In the genomic region with DNA sequence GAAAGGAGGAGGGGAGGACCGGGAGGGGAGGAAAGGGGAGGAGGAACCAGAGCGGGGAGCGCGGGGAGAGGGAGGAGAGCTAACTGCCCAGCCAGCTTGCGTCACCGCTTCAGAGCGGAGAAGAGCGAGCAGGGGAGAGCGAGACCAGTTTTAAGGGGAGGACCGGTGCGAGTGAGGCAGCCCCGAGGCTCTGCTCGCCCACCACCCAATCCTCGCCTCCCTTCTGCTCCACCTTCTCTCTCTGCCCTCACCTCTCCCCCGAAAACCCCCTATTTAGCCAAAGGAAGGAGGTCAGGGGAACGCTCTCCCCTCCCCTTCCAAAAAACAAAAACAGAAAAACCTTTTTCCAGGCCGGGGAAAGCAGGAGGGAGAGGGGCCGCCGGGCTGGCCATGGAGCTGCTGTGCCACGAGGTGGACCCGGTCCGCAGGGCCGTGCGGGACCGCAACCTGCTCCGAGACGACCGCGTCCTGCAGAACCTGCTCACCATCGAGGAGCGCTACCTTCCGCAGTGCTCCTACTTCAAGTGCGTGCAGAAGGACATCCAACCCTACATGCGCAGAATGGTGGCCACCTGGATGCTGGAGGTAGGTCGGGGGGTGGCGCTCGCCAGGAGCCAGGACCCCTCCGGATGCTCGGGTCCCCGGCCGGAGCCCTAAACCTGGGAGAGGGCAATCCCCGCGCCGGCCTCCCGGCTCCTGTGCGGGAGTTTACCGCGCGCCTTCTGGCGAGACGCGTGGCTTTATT, we compare ENCODE assay signal across 9 cellular contexts. TPM values are rescaled to one million over a fixed set of nuclear protein-coding genes. Genes with fewer than 3 reads are reported as not detected.
A peak's percentile ranks its signal among the peaks of the same experiment; 100 is the strongest.
DNase-seq lines count a peak whose midpoint lies in the region; ATAC-seq and TF ChIP-seq lines count a peak whose summit lies in the region.
"Had no signal": no experiment of that assay in that cellular context is flagged by ENCODE, and none has a peak within 500 bp of the region (broad histone marks: within the 10 kb centered on the region; RNA-seq: fewer than 3 reads in every experiment).

TSS of gene CCND2 (plus strand) at position 112 of the 745 bp plus-strand sequence. CDS start at position 391, 279 bp downstream.

- H3K4me3 Mint-ChIP-seq in Caco-2 (ENCODE audit: unreplicated experiment) (peak within 1 kb of the TSS; percentile 98), nephron progenitor cell (peak within 1 kb of the TSS; percentile 98)

- CTCF ChIA-PET in Caco-2 (lab: Charles Lee): interaction anchor here (0.7 to 1.3 kb wide), 3 partner anchors 34 to 835 kb away, joined by 3 to 4 read pairs (median 3); no protein-coding TSS in a partner anchor

- H4K20me1 ChIP-seq in OCI-LY3 (ENCODE audit: insufficient read depth, low read length): peaks cover 30% of the 10 kb centered on the region

- TSS peak; percentile 54 for BruUV-seq in Caco-2 (replicated peaks; lab: Mats Ljungman, UMichigan)

- no peaks in the 10 kb centered on the region for H3K36me3 ChIP-seq in Caco-2 (ENCODE audit: control insufficient read depth, insufficient read depth, low read length)
- peaks cover 50% of the 10 kb centered on the region for H3K36me3 ChIP-seq in OCI-LY3 (replicated peaks; ENCODE audit: low read depth, low read length)

- H3K27me3 ChIP-seq in Caco-2 (replicated peaks; ENCODE audit: control insufficient read depth, insufficient read depth, low read length) (peaks cover 24% of the 10 kb centered on the region), OCI-LY3 (ENCODE audit: low read depth, low read length) (no peaks in the 10 kb centered on the region), foreskin keratinocyte (peaks cover 3% of the 10 kb centered on the region)

- peak within 1 kb of the TSS; percentile 99 for H3K9ac ChIP-seq in OCI-LY3 (ENCODE audit: low read length)

- H3K27me3 Mint-ChIP-seq in Caco-2 (ENCODE audit: insufficient read depth, unreplicated experiment) (peaks cover 36% of the 10 kb centered on the region), nephron progenitor cell (ENCODE audit: low read depth, poor library complexity) (peaks cover 3% of the 10 kb centered on the region)

- no peak within 1 kb of the TSS for H2AFZ ChIP-seq in OCI-LY3 (ENCODE audit: low read depth, low read length)

- H3K27ac ChIP-seq in OCI-LY3 (ENCODE audit: low read length): peak within 1 kb of the TSS; percentile 86
- peak within 1 kb of the TSS; percentile 94 for H3K27ac ChIP-seq in foreskin keratinocyte
- H3K27ac ChIP-seq: VCaP had no signal

- no peak for TF ChIP-seq CTCF in Caco-2 (IDR thresholded peaks at IDR 0.05; ENCODE audit: insufficient read depth in 1 of 2, low read depth in 1 of 2, low read length in 1 of 2, severe bottlenecking in 1 of 2, unreplicated experiment in 1 of 2)
- TF ChIP-seq CTCF in OCI-LY3 (IDR thresholded peaks at IDR 0.05; ENCODE audit: low read depth, low read length): no peak
- TF ChIP-seq CTCF in foreskin keratinocyte (conservative IDR thresholded peaks at IDR 0.05): no peak
- no peak for TF ChIP-seq CTCF in nephron progenitor cell (IDR thresholded peaks at IDR 0.05)

- H3K27ac Mint-ChIP-seq in Caco-2 (ENCODE audit: unreplicated experiment) (peak within 1 kb of the TSS; percentile 94), nephron progenitor cell (peak within 1 kb of the TSS; percentile 99)

- H3K4me1 Mint-ChIP-seq in Caco-2 (ENCODE audit: low read depth, unreplicated experiment) (peaks cover 58% of the 10 kb centered on the region), nephron progenitor cell (peaks cover 47% of the 10 kb centered on the region)

- H3K36me3 Mint-ChIP-seq in Caco-2 (ENCODE audit: insufficient read depth, unreplicated experiment) (peaks cover 67% of the 10 kb centered on the region), nephron progenitor cell (ENCODE audit: low read depth) (peaks cover 34% of the 10 kb centered on the region)

- POLR2A ChIA-PET in Caco-2 (lab: Charles Lee): interaction anchor here (1.5 kb wide), 1 partner anchor 275 kb away, joined by 4 read pairs; no protein-coding TSS in a partner anchor

- H3K4me1 ChIP-seq in Caco-2 (peaks cover 55% of the 10 kb centered on the region), OCI-LY3 (ENCODE audit: low read length) (peaks cover 34% of the 10 kb centered on the region), foreskin keratinocyte (peaks cover 23% of the 10 kb centered on the region)

- ATAC-seq in GM21786 (IDR thresholded peaks at IDR 0.05; ENCODE audit: unreplicated experiment) (peak; percentile 27), foreskin keratinocyte (peak; percentile 59), HG03457 (IDR thresholded peaks at IDR 0.05; ENCODE audit: unreplicated experiment) (no peak)

- peak within 1 kb of the TSS; percentile 92 for H3K4me2 ChIP-seq in OCI-LY3 (ENCODE audit: low read length)

- intact Hi-C loops in Caco-2 (cut with micrococcal nuclease; ENCODE audit: unreplicated experiment): loop anchor here (1.0 kb wide), 2 partner anchors 259 to 308 kb away; no protein-coding TSS in a partner anchor

- H3K79me2 ChIP-seq in OCI-LY3 (ENCODE audit: low read length): peaks cover 78% of the 10 kb centered on the region

- no peaks in the 10 kb centered on the region for H3K9me3 Mint-ChIP-seq in Caco-2 (ENCODE audit: unreplicated experiment)
- H3K9me3 Mint-ChIP-seq in nephron progenitor cell: no peaks in the 10 kb centered on the region

- DNase-seq in Caco-2: peak; percentile 81 to 83
- DNase-seq in activated gamma-delta T cell treated with anti-CD3 and anti-CD28 coated beads, Interleukin-2, amount 50 U/mL, for 16 hours (ENCODE audit: low read depth): peak; percentile 62
- DNase-seq in foreskin keratinocyte: peak; percentile 79 to 91
- DNase-seq in nephron progenitor cell: peak; percentile 82
- peak; percentile 34 for DNase-seq in stromal cell of bone marrow (ENCODE audit: low read depth)

- H3K9me3 ChIP-seq in Caco-2: no peaks in the 10 kb centered on the region
- no peaks in the 10 kb centered on the region for H3K9me3 ChIP-seq in OCI-LY3 (ENCODE audit: insufficient read depth, low read length)

- H3K4me3 ChIP-seq in Caco-2 (ENCODE audit: low read depth, low read length) (peak within 1 kb of the TSS; percentile 48), OCI-LY3 (ENCODE audit: low read length) (peak within 1 kb of the TSS; percentile 93)

RNA-seq across cellular contexts. Expression of gene CCND2, which starts in this region (rescaled TPM):
- total RNA-seq in Caco-2 (2022) (113 and 145 TPM in 2 replicates), foreskin keratinocyte (372 and 386 TPM in 2 replicates)
- 74.0 and 87.4 TPM in 2 replicates for polyA plus RNA-seq in foreskin keratinocyte

Comparison
In these comparisons a context has a peak if more than half of its experiments do, and no peak if none do; other contexts are left out.
1. DNase-seq: peak in every context shown above with its lines; median percentile 85 in foreskin keratinocyte; 82 in Caco-2; 82 in nephron progenitor cell; 62 in activated gamma-delta T cell treated with anti-CD3 and anti-CD28 coated beads, Interleukin-2, amount 50 U/mL, for 16 hours; 34 in stromal cell of bone marrow.